In the genomic region with DNA sequence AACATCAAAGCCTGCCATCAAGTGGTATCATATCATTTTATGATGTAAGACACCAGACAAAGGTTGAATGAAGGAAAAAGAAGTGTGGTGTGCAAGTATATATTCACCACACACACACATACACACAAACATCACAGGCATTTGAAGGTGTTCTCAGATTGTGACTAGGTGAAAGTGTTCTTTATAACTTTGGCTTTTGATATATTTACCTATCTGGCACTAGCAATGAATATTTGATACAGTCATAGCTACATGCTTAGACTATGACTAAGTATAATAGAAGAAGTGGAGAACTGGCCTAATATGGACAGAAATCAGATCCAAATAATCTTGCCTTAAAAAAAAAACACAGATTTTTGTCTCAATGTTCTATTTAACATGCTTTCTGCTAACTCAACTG, we compare ENCODE assay signal across 22 cellular contexts.
"Had no signal": no experiment of that assay in that cellular context is flagged by ENCODE, and none has a peak within 500 bp of the region (broad histone marks: within the 10 kb centered on the region; RNA-seq: fewer than 3 reads in every experiment).

No MANE protein-coding gene starts in this region.

- ATAC-seq: activated CD4-positive, alpha-beta T cell treated with anti-CD3 and anti-CD28 coated beads for 36 hours; activated CD8-positive, alpha-beta memory T cell treated with anti-CD3 and anti-CD28 coated beads, Interleukin-2, amount 10 ng/mL, durations not matched to agents 7 days and 5 days; activated T-helper 17 cell treated with anti-CD3 and anti-CD28 coated beads, Interleukin-2, amount 50 U/mL, for 72 hours; T-cell; WTC11 had no signal

- DNase-seq: activated CD4-positive, alpha-beta memory T cell treated with anti-CD3 and anti-CD28 coated beads, Interleukin-2, amount 10 ng/mL, durations not matched to agents 7 days and 5 days; activated CD4-positive, alpha-beta T cell treated with anti-CD3 and anti-CD28 coated beads for 36 hours; activated CD8-positive, alpha-beta memory T cell treated with anti-CD3 and anti-CD28 coated beads, Interleukin-2, amount 10 ng/mL, durations not matched to agents 7 days and 5 days; activated naive CD4-positive, alpha-beta T cell; activated naive CD8-positive, alpha-beta T cell treated with anti-CD3 and anti-CD28 coated beads, Interleukin-2, amount 10 ng/mL, durations not matched to agents 7 days and 5 days; activated T-cell treated with anti-CD3 and anti-CD28 coated beads, Interleukin-2, amount 50 U/mL, for 1 hour; anterior cingulate cortex; dermis blood vessel endothelial cell; effector memory CD4-positive, alpha-beta T cell; nucleus accumbens; posterior cingulate gyrus; stimulated activated CD4-positive, alpha-beta T cell treated with anti-CD3 and anti-CD28 coated beads, Interleukin-2, amount 100 ng/mL, for 24 hours; stimulated activated naive CD4-positive, alpha-beta T cell treated with Interleukin-2 at 50 U/mL for 16 hours; substantia nigra; T-cell; uterus had no signal

- H3K9me3 ChIP-seq: right atrium auricular region, tibial nerve, uterus had no signal

- H3K4me3 ChIP-seq: cardiac muscle cell, lung, right atrium auricular region, tibial nerve, uterus had no signal

- H3K27me3 ChIP-seq: cardiac muscle cell, right atrium auricular region, tibial nerve, uterus had no signal

- H3K36me3 ChIP-seq: cardiac muscle cell, right atrium auricular region, tibial nerve, uterus had no signal

- H3K27ac ChIP-seq: cardiac muscle cell, right atrium auricular region, tibial nerve, uterus had no signal

- H3K4me1 ChIP-seq: right atrium auricular region, uterus had no signal
